Comparison of ENCODE assay signal across 26 cellular contexts in genomic region chr17:30084773-30085172, GRCh38.
"Had no signal": no experiment of that assay in that cellular context is flagged by ENCODE, and none has a peak within 500 bp of the region (broad histone marks: within the 10 kb centered on the region; RNA-seq: fewer than 3 reads in every experiment).

No MANE protein-coding gene starts in this region.

- H3K4me3 ChIP-seq: ascending aorta, ovary, psoas muscle, tibial artery had no signal

- H3K9me3 ChIP-seq: ascending aorta, neutrophil, ovary, psoas muscle, tibial artery had no signal

- H3K27ac ChIP-seq: ascending aorta, foreskin keratinocyte, neutrophil, ovary, psoas muscle, tibial artery had no signal

- H3K27me3 ChIP-seq: ascending aorta, neutrophil, ovary had no signal

- H3K4me1 ChIP-seq: ascending aorta, foreskin keratinocyte, psoas muscle, tibial artery had no signal

- ATAC-seq: activated CD4-positive, alpha-beta T cell treated with anti-CD3 and anti-CD28 coated beads for 36 hours; activated naive CD4-positive, alpha-beta T cell treated with anti-CD3 and anti-CD28 coated beads, Interleukin-2, amount 50 U/mL, for 72 hours; activated T-helper 17 cell treated with anti-CD3 and anti-CD28 coated beads, Interleukin-2, amount 50 U/mL, for 72 hours; foreskin keratinocyte; left ventricle myocardium superior; psoas muscle; right cardiac atrium; WTC11 had no signal

- H3K36me3 ChIP-seq: ascending aorta, neutrophil, ovary, tibial artery had no signal

- DNase-seq: activated CD4-positive, alpha-beta T cell treated with anti-CD3 and anti-CD28 coated beads for 36 hours; activated CD4-positive, alpha-beta T cell treated with anti-CD3 and anti-CD28 coated beads, Interleukin-2, amount 50 U/mL, for 4 hours; activated CD8-positive, alpha-beta memory T cell treated with anti-CD3 and anti-CD28 coated beads for 24 hours; activated CD8-positive, alpha-beta memory T cell treated with anti-CD3 and anti-CD28 coated beads, Interleukin-2, amount 50 U/mL, for 4 hours; activated T-cell treated with anti-CD3 and anti-CD28 coated beads, Interleukin-2, amount 50 U/mL, for 24 hours; central memory CD4-positive, alpha-beta T cell; dermis blood vessel endothelial cell; effector CD8-positive, alpha-beta T cell; erythroblast; foreskin keratinocyte; kidney; left ventricle myocardium superior; midbrain; ovary; psoas muscle; right cardiac atrium; stimulated activated CD4-positive, alpha-beta T cell treated with anti-CD3 and anti-CD28 coated beads, Interleukin-12 subunit alpha, Interleukin-12 subunit beta, amount 100 ng/mL, for 4 hours; stimulated activated CD4-positive, alpha-beta T cell treated with anti-CD3 and anti-CD28 coated beads, Interleukin-4, amount 100 ng/mL, for 4 hours; substantia nigra; T-helper 9 cell; tibial artery had no signal
